Comparison of ENCODE assay signal across 14 cellular contexts in the genomic region with DNA sequence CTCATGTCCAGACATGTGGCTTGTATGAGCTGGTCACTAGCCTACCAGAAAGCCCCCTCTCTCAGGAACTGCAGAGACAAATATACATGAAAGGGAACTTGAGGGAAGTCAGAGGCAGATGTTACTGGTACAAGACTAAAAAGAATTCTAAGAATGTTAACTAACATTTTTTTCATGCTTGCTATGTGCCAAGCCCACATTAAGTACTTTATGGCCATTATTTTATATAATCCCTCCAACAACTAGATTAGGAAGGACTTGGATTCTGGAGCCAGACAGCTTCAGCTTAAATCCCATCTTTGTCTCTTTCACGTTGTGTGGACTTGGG. TPM values are rescaled to one million over a fixed set of nuclear protein-coding genes. Genes with fewer than 3 reads are reported as not detected.
DNase-seq lines count a peak whose midpoint lies in the region; ATAC-seq, FAIRE-seq and TF ChIP-seq lines count a peak whose summit lies in the region.
"Had no signal": no experiment of that assay in that cellular context is flagged by ENCODE, and none has a peak within 500 bp of the region (broad histone marks: within the 10 kb centered on the region; RNA-seq: fewer than 3 reads in every experiment).

No MANE protein-coding gene starts in this region.

- H3K4me3 Mint-ChIP-seq in activated T-helper 17 cell treated with anti-CD3 and anti-CD28 coated beads, Interleukin-2, amount 50 U/mL, for 72 hours = no peak overlapping the region
- no peak overlapping the region for H3K4me3 Mint-ChIP-seq in mesothelial cell of epicardium

- no peaks in the 10 kb centered on the region for H3K36me3 ChIP-seq in BLaER1
- no peaks in the 10 kb centered on the region for H3K36me3 ChIP-seq in tibial nerve
- peaks cover 0 to under 1% of the 10 kb centered on the region in 2 donors for H3K36me3 ChIP-seq in ascending aorta
- H3K36me3 ChIP-seq: BE2C, HAP-1 had no signal

- no peak for TF ChIP-seq EP300 in tibial nerve (IDR thresholded peaks at IDR 0.05)

- peaks cover 27% of the 10 kb centered on the region for H3K4me1 Mint-ChIP-seq in activated T-helper 17 cell treated with anti-CD3 and anti-CD28 coated beads, Interleukin-2, amount 50 U/mL, for 72 hours
- H3K4me1 Mint-ChIP-seq in mesothelial cell of epicardium = peaks cover 25% of the 10 kb centered on the region

- no peak overlapping the region for H3K9ac ChIP-seq in BLaER1

- intact Hi-C loops in ascending aorta (cut with DNase I) = no loop called here

- peak overlapping the region; percentile 74 for H3K27ac Mint-ChIP-seq in activated T-helper 17 cell treated with anti-CD3 and anti-CD28 coated beads, Interleukin-2, amount 50 U/mL, for 72 hours
- H3K27ac Mint-ChIP-seq in mesothelial cell of epicardium = peak overlapping the region; percentile 98

- no peak for FAIRE-seq in HTR-8/SVneo (lab: Jason Lieb, UNC)

- DNase-seq in HTR-8/SVneo (ENCODE audit: insufficient read length, low spot score) (peak; percentile 51), mesothelial cell of epicardium (ENCODE audit: low spot score in 2 of 2, unreplicated experiment in 2 of 2) (no peak), tibial nerve (ENCODE audit: low spot score in 2 of 2) (no peak), ascending aorta (ENCODE audit: low spot score in 2 of 2) (no peak), NOMO-1 treated with DMSO at 0.1 percent for 48 hours (lab: John Stamatoyannopoulos, UW; ENCODE audit: unreplicated experiment) (no peak)
- DNase-seq: activated gamma-delta T cell treated with Interleukin-2 at 50 U/mL for 16 hours, BE2C, head of caudate nucleus, KBM-7, posterior cingulate gyrus had no signal

- H3K9me3 ChIP-seq in BLaER1 (no peaks in the 10 kb centered on the region; the same call in 1 of the 2 replicates), tibial nerve (no peaks in the 10 kb centered on the region), ascending aorta (no peaks in the 10 kb centered on the region)
- H3K9me3 ChIP-seq: BE2C, HAP-1 had no signal

- H3K27me3 ChIP-seq in BLaER1 (no peaks in the 10 kb centered on the region), tibial nerve (no peaks in the 10 kb centered on the region), ascending aorta (no peaks in the 10 kb centered on the region)

- no peaks in the 10 kb centered on the region for H3K27me3 Mint-ChIP-seq in activated T-helper 17 cell treated with anti-CD3 and anti-CD28 coated beads, Interleukin-2, amount 50 U/mL, for 72 hours
- H3K27me3 Mint-ChIP-seq in mesothelial cell of epicardium (ENCODE audit: low read depth) = no peaks in the 10 kb centered on the region

- no peak overlapping the region for H3K4me3 ChIP-seq in BLaER1
- no peak overlapping the region for H3K4me3 ChIP-seq in tibial nerve
- H3K4me3 ChIP-seq in ascending aorta = no peak overlapping the region
- H3K4me3 ChIP-seq: HAP-1 had no signal

- H3K27ac ChIP-seq in BLaER1 (peak overlapping the region; percentile 75), tibial nerve (peak overlapping the region in 1 of 4 donors; percentile 15), ascending aorta (no peak overlapping the region)

- H3K4me1 ChIP-seq in BLaER1 = peaks cover 100% of the 10 kb centered on the region
- H3K4me1 ChIP-seq in tibial nerve = peaks cover 0 to 10% (median 5%) of the 10 kb centered on the region in 4 donors
- H3K4me1 ChIP-seq in ascending aorta = peaks cover 0 to 7% of the 10 kb centered on the region in 2 donors
- H3K4me1 ChIP-seq: BE2C had no signal

- no peaks in the 10 kb centered on the region for H4K20me1 ChIP-seq in BLaER1

- ATAC-seq in activated T-helper 17 cell treated with anti-CD3 and anti-CD28 coated beads, Interleukin-2, amount 50 U/mL, for 72 hours (replicated peaks) = no peak
- no peak for ATAC-seq in GM19351 (IDR thresholded peaks at IDR 0.05; ENCODE audit: unreplicated experiment)

- TF ChIP-seq CTCF in mesothelial cell of epicardium (IDR thresholded peaks at IDR 0.05; ENCODE audit: unreplicated experiment) = no peak
- TF ChIP-seq CTCF in tibial nerve (IDR thresholded peaks at IDR 0.05) = no peak
- no peak for TF ChIP-seq CTCF in ascending aorta (IDR thresholded peaks at IDR 0.05)

- no peak for TF ChIP-seq POLR2A in tibial nerve (IDR thresholded peaks at IDR 0.05)

- no peaks in the 10 kb centered on the region for H3K9me3 Mint-ChIP-seq in activated T-helper 17 cell treated with anti-CD3 and anti-CD28 coated beads, Interleukin-2, amount 50 U/mL, for 72 hours
- no peaks in the 10 kb centered on the region for H3K9me3 Mint-ChIP-seq in mesothelial cell of epicardium

- H3K36me3 Mint-ChIP-seq in activated T-helper 17 cell treated with anti-CD3 and anti-CD28 coated beads, Interleukin-2, amount 50 U/mL, for 72 hours (ENCODE audit: low read depth) = peaks cover 44% of the 10 kb centered on the region
- peaks cover 4% of the 10 kb centered on the region for H3K36me3 Mint-ChIP-seq in mesothelial cell of epicardium

- H3K4me2 ChIP-seq in BLaER1 = peak overlapping the region; percentile 77

- 38 to 56% methylated on average over 1 of the region's 1 CpG for WGBS in tibial nerve, 2 donors

RNA-seq across cellular contexts. Expression of gene TTC9, which starts 24.6 kb away (rescaled TPM):
- 1 to 10 TPM; 4.7 to 8.0 TPM for total RNA-seq in activated T-helper 17 cell treated with anti-CD3 and anti-CD28 coated beads, Interleukin-2, amount 50 U/mL, for 72 hours
- 4.6 to 5.1 TPM (median 4.8 TPM) in 3 replicates for total RNA-seq in mesothelial cell of epicardium
- total RNA-seq in tibial nerve = 1 to 10 TPM; 3.9 to 6.9 (median 5.4) TPM
- total RNA-seq in ascending aorta = not detected
